In the genomic region with DNA sequence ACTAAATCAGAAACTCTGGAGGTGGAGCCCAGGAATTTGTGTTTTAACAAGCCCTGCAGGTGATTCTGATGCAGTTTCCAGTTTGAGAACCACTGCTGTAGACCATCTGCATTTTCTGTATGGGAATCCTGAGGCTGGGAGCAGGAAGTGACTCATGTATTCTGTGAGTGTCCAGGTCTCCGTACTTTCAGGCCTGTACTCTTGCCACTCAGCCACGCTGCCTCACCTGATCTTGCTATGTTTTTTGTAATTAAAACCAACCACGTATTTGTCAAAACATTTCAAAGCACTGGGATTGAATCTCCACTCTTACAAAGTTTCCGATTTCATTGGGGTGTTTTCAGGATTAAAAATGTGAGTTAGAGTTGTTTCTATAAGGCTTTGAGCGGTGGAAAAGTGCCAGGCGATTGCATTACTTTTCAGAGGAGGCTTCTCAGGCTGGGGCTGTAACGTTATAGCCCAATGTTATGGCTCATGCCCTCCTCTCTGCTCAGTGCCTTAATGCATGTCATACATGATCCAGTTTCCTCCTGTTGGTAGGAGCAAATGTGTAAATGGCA, we compare ENCODE assay signal across 7 cellular contexts.
DNase-seq lines count a peak whose midpoint lies in the region; ATAC-seq and TF ChIP-seq lines count a peak whose summit lies in the region.
"Not testable (repeated sequence)": the region's sequence is repeated elsewhere in the genome, so short reads cannot be mapped to it uniquely, and the experiment has no call there.

No MANE protein-coding gene starts in this region.

- TF ChIP-seq POLR2A in HCT116 (IDR thresholded peaks at IDR 0.05; ENCODE audit: borderline replicate concordance, extremely low read depth, insufficient read depth, insufficient read length), result not testable (repeated sequence)

- H3K9me3 ChIP-seq in HCT116 (ENCODE audit: control insufficient read depth in 1 of 2, insufficient read depth in 1 of 2, low read depth in 1 of 2, low read length in 2 of 2), result not testable (repeated sequence)

- not testable (repeated sequence) for H4K20me1 ChIP-seq in HCT116 (ENCODE audit: insufficient read depth)

- H3K27me3 ChIP-seq in HCT116 (ENCODE audit: insufficient read depth, low read length); foreskin keratinocyte: not testable (repeated sequence)

- H3K9ac ChIP-seq in HCT116 (ENCODE audit: low read length), result not testable (repeated sequence)

- TF ChIP-seq CTCF in HCT116 (IDR thresholded peaks at IDR 0.05 in 2 of 3, conservative IDR thresholded peaks at IDR 0.05 in 1 of 3; ENCODE audit: borderline replicate concordance in 1 of 3, insufficient read depth in 1 of 3, low read depth in 2 of 3, low read length in 2 of 3); cardiac fibroblast (IDR thresholded peaks at IDR 0.05; ENCODE audit: low read depth, low read length); foreskin keratinocyte (conservative IDR thresholded peaks at IDR 0.05): not testable (repeated sequence)

- H3K36me3 ChIP-seq in HCT116 (ENCODE audit: control insufficient read depth in 1 of 2, insufficient read depth in 2 of 2, low read length in 2 of 2), result not testable (repeated sequence)

- DNase-seq in Daoy (ENCODE audit: low read depth), result peak; percentile 67
- DNase-seq in HCT116 (ENCODE audit: low read depth, low spot score), result not testable (repeated sequence)
- DNase-seq in NCI-H226, result peak; percentile 61
- peak; percentile 62 for DNase-seq in SW480 (ENCODE audit: low spot score)
- DNase-seq in cardiac fibroblast (ENCODE audit: low read depth in 2 of 2), result peak; percentile 27 to 37
- peak; percentile 67 to 75 for DNase-seq in foreskin keratinocyte
- DNase-seq in myocyte (ENCODE audit: low read depth), result peak; percentile 6

- not testable (repeated sequence) for BruUV-seq in HCT116 (replicated peaks; lab: Mats Ljungman, UMichigan)

- RAD21 ChIA-PET in HCT116 (lab: Charles Lee; ENCODE audit: low non-redundant PET in 1 of 2, low total read pairs in 2 of 2, uncharacterized antibody in 2 of 2, unreplicated experiment in 2 of 2), result not testable (repeated sequence)

- intact Hi-C loops in HCT116 (cut with micrococcal nuclease), result not testable (repeated sequence)

- H3K4me1 ChIP-seq in HCT116 (ENCODE audit: control insufficient read depth in 1 of 2, insufficient read depth in 2 of 2, low read length in 2 of 2) (peaks cover 0 to 16% of the 10 kb centered on the region in 2 experiments; a peak in 2 of 4 replicates), foreskin keratinocyte (peaks cover 14% of the 10 kb centered on the region)

- H3K27ac ChIP-seq in HCT116 (ENCODE audit: low read depth, low read length), result not testable (repeated sequence)
- H3K27ac ChIP-seq in foreskin keratinocyte, result peak overlapping the region; percentile 40

- H3K4me3 ChIP-seq in HCT116 (replicated peaks in 1 of 2; ENCODE audit: low read depth in 1 of 2, low read length in 2 of 2); cardiac fibroblast (replicated peaks in 1 of 2; ENCODE audit: low read depth in 2 of 2, low read length in 2 of 2): not testable (repeated sequence)

- not testable (repeated sequence) for H2AFZ ChIP-seq in HCT116 (ENCODE audit: low read depth, low read length, poor library complexity, severe bottlenecking)

- not testable (repeated sequence) for H3K9me2 ChIP-seq in HCT116 (ENCODE audit: insufficient read depth)

- not testable (repeated sequence) for ATAC-seq in HCT116, foreskin keratinocyte

- H3K4me2 ChIP-seq in HCT116 (ENCODE audit: low read length), result peak overlapping the region; percentile 30; the same call in 1 of the 2 replicates

- not testable (repeated sequence) for TF ChIP-seq RAD21 in HCT116 (IDR thresholded peaks at IDR 0.05; ENCODE audit: low read depth)

- POLR2A ChIA-PET in HCT116 (lab: Charles Lee), result not testable (repeated sequence)

- CTCF ChIA-PET in HCT116 (lab: Charles Lee), result not testable (repeated sequence)

- not testable (repeated sequence) for H3K79me2 ChIP-seq in HCT116 (ENCODE audit: insufficient read depth, low read length)

TF ChIP-seq in HCT116, 20 proteins besides CTCF, POLR2A, EP300 and RAD21:
- TF ChIP-seq FOSL1 (IDR thresholded peaks at IDR 0.05; ENCODE audit: low read depth), result 0 out of 2 replicates have a peak, but pooled peaks have one; percentile 15
